ENCODE assay signal across 27 cellular contexts in genomic region chr20:54654460-54654859, GRCh38.
"Had no signal": no experiment of that assay in that cellular context is flagged by ENCODE, and none has a peak within 500 bp of the region (broad histone marks: within the 10 kb centered on the region; RNA-seq: fewer than 3 reads in every experiment).

No MANE protein-coding gene starts in this region.

- H3K36me3 Mint-ChIP-seq: activated CD4-positive, alpha-beta memory T cell treated with anti-CD3 and anti-CD28 coated beads for 36 hours; activated naive CD8-positive, alpha-beta T cell had no signal

- H3K9me3 ChIP-seq: MG63, SJCRH30, SK-N-SH had no signal

- H3K36me3 ChIP-seq: MG63, SJCRH30 had no signal

- H3K27ac Mint-ChIP-seq: activated CD4-positive, alpha-beta memory T cell treated with anti-CD3 and anti-CD28 coated beads for 36 hours; activated CD4-positive, alpha-beta T cell treated with anti-CD3 and anti-CD28 coated beads, Interleukin-2, amount 10 ng/mL, durations not matched to agents 7 days and 5 days; activated naive CD4-positive, alpha-beta T cell treated with anti-CD3 and anti-CD28 coated beads for 36 hours; activated naive CD8-positive, alpha-beta T cell; activated T-helper 17 cell treated with anti-CD3 and anti-CD28 coated beads, Interleukin-2, amount 50 U/mL, for 72 hours had no signal

- DNase-seq: activated CD4-positive, alpha-beta memory T cell treated with anti-CD3 and anti-CD28 coated beads for 36 hours; activated CD4-positive, alpha-beta T cell treated with anti-CD3 and anti-CD28 coated beads, Interleukin-2, amount 10 ng/mL, durations not matched to agents 7 days and 5 days; activated CD4-positive, CD25-positive, alpha-beta regulatory T cell; activated CD8-positive, alpha-beta memory T cell treated with anti-CD3 and anti-CD28 coated beads for 24 hours; activated gamma-delta T cell; activated T-cell treated with anti-CD3 and anti-CD28 coated beads, Interleukin-2, amount 50 U/mL, for 48 hours; amygdala; MG63; MV-4-11; NCI-H1092 treated with DMSO at 0.1 percent for 48 hours; NCI-H1417 treated with DMSO at 0.1 percent for 48 hours; NCI-H1694; NCI-H2029; NCI-H2107; NCI-H2171 treated with DMSO at 0.1 percent for 48 hours; NCI-H345; NCI-H510A; NCI-H526 treated with DMSO at 0.1 percent for 48 hours; NCI-H82; SJCRH30; SK-N-SH; T-helper 1 cell had no signal

- H3K4me2 ChIP-seq: SK-N-SH had no signal

- H3K4me1 Mint-ChIP-seq: activated T-helper 17 cell treated with anti-CD3 and anti-CD28 coated beads, Interleukin-2, amount 50 U/mL, for 72 hours had no signal

- H3K9me3 Mint-ChIP-seq: activated CD4-positive, alpha-beta memory T cell treated with anti-CD3 and anti-CD28 coated beads for 36 hours; activated CD4-positive, alpha-beta T cell treated with anti-CD3 and anti-CD28 coated beads, Interleukin-2, amount 10 ng/mL, durations not matched to agents 7 days and 5 days; activated T-helper 17 cell treated with anti-CD3 and anti-CD28 coated beads, Interleukin-2, amount 50 U/mL, for 72 hours had no signal

- FAIRE-seq: astrocyte had no signal

- H3K27me3 ChIP-seq: MG63 had no signal

- H3K9ac ChIP-seq: SK-N-SH had no signal

- H3K4me3 ChIP-seq: MG63, SJCRH30 had no signal

- H3K4me3 Mint-ChIP-seq: activated CD4-positive, alpha-beta memory T cell treated with anti-CD3 and anti-CD28 coated beads for 36 hours; activated CD4-positive, alpha-beta T cell treated with anti-CD3 and anti-CD28 coated beads, Interleukin-2, amount 10 ng/mL, durations not matched to agents 7 days and 5 days; activated naive CD4-positive, alpha-beta T cell treated with anti-CD3 and anti-CD28 coated beads for 36 hours; activated naive CD8-positive, alpha-beta T cell; activated T-helper 17 cell treated with anti-CD3 and anti-CD28 coated beads, Interleukin-2, amount 50 U/mL, for 72 hours had no signal

- H3K27ac ChIP-seq: SJCRH30, VCaP had no signal

- H3K4me1 ChIP-seq: SJCRH30 had no signal
